Comparison of ENCODE assay signal across 34 cellular contexts in the genomic region with DNA sequence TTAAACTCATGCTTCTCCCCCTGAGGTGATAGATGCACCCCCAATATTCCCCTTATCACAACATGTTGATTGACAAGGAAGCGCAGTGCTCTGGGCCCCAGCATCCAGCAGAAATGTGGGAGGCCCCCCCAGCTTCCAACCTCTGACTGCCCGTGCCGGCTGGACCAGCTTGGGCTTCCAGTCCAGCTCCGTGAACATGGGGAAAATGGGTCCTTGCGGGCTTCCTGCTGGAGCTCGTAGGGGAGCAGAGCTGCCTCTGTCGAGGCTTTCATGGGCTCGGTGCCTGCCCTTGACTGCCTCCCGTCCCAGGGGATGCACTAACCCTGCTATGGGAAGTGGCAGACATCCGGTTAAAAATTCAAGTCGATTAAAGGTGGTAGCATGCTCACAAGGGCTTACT.
"Had no signal": no experiment of that assay in that cellular context is flagged by ENCODE, and none has a peak within 500 bp of the region (broad histone marks: within the 10 kb centered on the region; RNA-seq: fewer than 3 reads in every experiment).

No MANE protein-coding gene starts in this region.

- H3K4me1 ChIP-seq: Peyer's patch had no signal

- ATAC-seq: activated T-cell treated with anti-CD3 and anti-CD28 coated beads, Interleukin-2, amount 50 U/mL, for 72 hours; activated T-helper 17 cell treated with anti-CD3 and anti-CD28 coated beads, Interleukin-2, amount 50 U/mL, for 72 hours; K562; PC-3; Right ventricle myocardium inferior had no signal

- H3K9me3 ChIP-seq: Peyer's patch had no signal

- H3K27me3 ChIP-seq: brain microvascular endothelial cell, Peyer's patch had no signal

- H3K4me3 ChIP-seq: K562, Peyer's patch had no signal

- H3K27ac ChIP-seq: brain microvascular endothelial cell, Peyer's patch, VCaP had no signal

- DNase-seq: activated B cell treated with CpG ODN at 0.5 μM for 24 hours; activated CD4-positive, alpha-beta memory T cell treated with anti-CD3 and anti-CD28 coated beads for 36 hours; activated CD4-positive, alpha-beta T cell treated with anti-CD3 and anti-CD28 coated beads for 4 hours; activated CD4-positive, alpha-beta T cell treated with anti-CD3 and anti-CD28 coated beads, Interleukin-2, amount 50 U/mL, for 1 hour; activated CD4-positive, CD25-positive, alpha-beta regulatory T cell treated with anti-CD3 and anti-CD28 coated beads, Interleukin-2, amount 50 U/mL, for 72 hours; activated effector memory CD4-positive, alpha-beta T cell treated with anti-CD3 and anti-CD28 coated beads, Interleukin-2, amount 50 U/mL, for 16 hours; activated naive CD4-positive, alpha-beta T cell; activated naive CD4-positive, alpha-beta T cell treated with anti-CD3 and anti-CD28 coated beads, Interleukin-2, amount 50 U/mL, for 16 hours; activated naive CD8-positive, alpha-beta T cell treated with anti-CD3 and anti-CD28 coated beads for 36 hours; activated T-cell treated with anti-CD3 and anti-CD28 coated beads, Interleukin-2, amount 50 U/mL, for 1 hour; activated T-cell treated with anti-CD3 and anti-CD28 coated beads, Interleukin-2, amount 50 U/mL, for 72 hours; amniotic stem cell; aorta; brain microvascular endothelial cell; NCI-H1092 treated with DMSO at 0.1 percent for 48 hours; NCI-H1417 treated with DMSO at 0.1 percent for 48 hours; NCI-H1930; NCI-H2081 treated with DMSO at 0.1 percent for 48 hours; NCI-H510A; NCI-H526; NCI-H748 treated with DMSO at 0.1 percent for 48 hours; NK-92 treated with Interleukin-12 subunit alpha and Interleukin-12 subunit beta, amount 100 ng/mL, for 24 hours; PC-3; RPMI8226; SIG-M5; SW 1271; T-helper 1 cell; T-helper 2 cell; T-helper 9 cell had no signal

- H3K36me3 ChIP-seq: brain microvascular endothelial cell, Peyer's patch had no signal
